In the genomic region with DNA sequence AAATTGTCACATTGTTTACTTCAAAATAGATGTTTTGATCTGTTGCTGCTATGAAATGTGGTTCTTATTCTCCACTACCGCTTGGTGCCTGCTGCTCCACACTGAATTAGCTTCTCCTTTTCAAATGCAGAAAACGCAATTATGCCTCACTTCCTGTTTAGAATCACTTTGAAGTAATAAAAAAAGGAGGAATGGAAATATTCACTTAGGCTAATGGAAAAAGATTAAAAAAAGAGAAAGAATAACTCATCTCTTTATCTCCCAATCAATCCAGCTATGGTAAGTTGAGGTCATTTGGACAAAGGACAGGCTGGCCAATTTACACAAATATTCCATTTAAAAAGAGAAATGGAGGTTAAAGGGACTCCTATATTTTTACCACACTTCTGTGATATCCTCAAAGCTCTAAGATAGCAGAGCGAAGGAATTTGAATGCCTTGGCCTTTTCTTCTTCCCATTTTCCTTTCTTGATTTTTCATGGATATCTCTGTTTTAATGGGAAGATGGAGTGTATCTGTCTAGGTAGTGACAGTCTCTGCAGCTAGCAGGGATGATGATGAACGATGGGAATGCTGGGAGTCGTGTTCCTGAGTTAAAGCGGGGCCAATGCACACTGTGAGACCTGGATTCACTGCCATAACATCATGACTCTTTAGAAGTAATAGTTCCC, we compare ENCODE assay signal across 16 cellular contexts. TPM values are rescaled to one million over a fixed set of nuclear protein-coding genes. Genes with fewer than 3 reads are reported as not detected.
DNase-seq lines count a peak whose midpoint lies in the region; ATAC-seq, FAIRE-seq and TF ChIP-seq lines count a peak whose summit lies in the region.
"Had no signal": no experiment of that assay in that cellular context is flagged by ENCODE, and none has a peak within 500 bp of the region (broad histone marks: within the 10 kb centered on the region; RNA-seq: fewer than 3 reads in every experiment).

No MANE protein-coding gene starts in this region.

- H3K27me3 ChIP-seq in astrocyte (ENCODE audit: insufficient read depth, low read length): no peaks in the 10 kb centered on the region
- H3K27me3 ChIP-seq in dorsolateral prefrontal cortex: no peaks in the 10 kb centered on the region

- H3K9me3 Mint-ChIP-seq in astrocyte (ENCODE audit: unreplicated experiment): no peaks in the 10 kb centered on the region
- H3K9me3 Mint-ChIP-seq in osteocyte (ENCODE audit: unreplicated experiment): no peaks in the 10 kb centered on the region
- H3K9me3 Mint-ChIP-seq: CD14-positive monocyte, naive B cell had no signal

- H3K27ac Mint-ChIP-seq in astrocyte (ENCODE audit: unreplicated experiment) (peak overlapping the region; percentile 86), osteocyte (ENCODE audit: unreplicated experiment) (peak overlapping the region; percentile 89)
- H3K27ac Mint-ChIP-seq: CD14-positive monocyte, naive B cell had no signal

- H3K79me2 ChIP-seq in astrocyte (ENCODE audit: insufficient read depth, low read length): no peaks in the 10 kb centered on the region

- no peaks in the 10 kb centered on the region for H3K36me3 Mint-ChIP-seq in astrocyte (ENCODE audit: low read depth, unreplicated experiment)
- peaks cover 5% of the 10 kb centered on the region for H3K36me3 Mint-ChIP-seq in osteocyte (ENCODE audit: unreplicated experiment)
- H3K36me3 Mint-ChIP-seq: CD14-positive monocyte, naive B cell had no signal

- H3K27ac ChIP-seq in astrocyte (ENCODE audit: low read depth, low read length): peak overlapping the region; percentile 81
- peak overlapping the region in 13 of 59 donors; percentile 0 to 51 (median 25) for H3K27ac ChIP-seq in dorsolateral prefrontal cortex

- intact Hi-C loops in dorsolateral prefrontal cortex (cut with DNase I): no loop called here

- H3K27me3 Mint-ChIP-seq in astrocyte (ENCODE audit: low read depth, unreplicated experiment): no peaks in the 10 kb centered on the region
- H3K27me3 Mint-ChIP-seq in osteocyte (ENCODE audit: unreplicated experiment): no peaks in the 10 kb centered on the region

- H3K36me3 ChIP-seq in astrocyte (ENCODE audit: insufficient read depth, low read length): no peaks in the 10 kb centered on the region

- H3K9ac ChIP-seq in astrocyte (ENCODE audit: low read length): peak overlapping the region; percentile 35

- H4K20me1 ChIP-seq in astrocyte (ENCODE audit: insufficient read depth, low read length): no peaks in the 10 kb centered on the region

- peaks cover 39% of the 10 kb centered on the region for H3K4me1 Mint-ChIP-seq in astrocyte (ENCODE audit: low read depth, unreplicated experiment)
- peaks cover 91% of the 10 kb centered on the region for H3K4me1 Mint-ChIP-seq in osteocyte (ENCODE audit: unreplicated experiment)
- H3K4me1 Mint-ChIP-seq: CD14-positive monocyte, naive B cell had no signal

- FAIRE-seq in astrocyte (lab: Jason Lieb, UNC): no peak
- FAIRE-seq: G401.6 had no signal

- no peaks in the 10 kb centered on the region for H3K9me3 ChIP-seq in astrocyte (ENCODE audit: insufficient read depth, low read depth, low read length)

- H3K4me3 Mint-ChIP-seq in astrocyte (ENCODE audit: unreplicated experiment) (no peak overlapping the region), osteocyte (ENCODE audit: unreplicated experiment) (no peak overlapping the region)
- H3K4me3 Mint-ChIP-seq: CD14-positive monocyte, naive B cell had no signal

- ATAC-seq in GM21576 (IDR thresholded peaks at IDR 0.05; ENCODE audit: unreplicated experiment): no peak
- ATAC-seq: activated CD4-positive, CD25-positive, alpha-beta regulatory T cell treated with anti-CD3 and anti-CD28 coated beads, Interleukin-2, amount 50 U/mL, for 24 hours; stimulated activated naive CD8-positive, alpha-beta T cell treated with anti-CD3 and anti-CD28 coated beads, Interleukin-15, Interleukin-2, amounts not matched to agents 100 U/mL and 50 U/mL, for 24 hours had no signal

- peaks cover 64% of the 10 kb centered on the region for H3K4me1 ChIP-seq in astrocyte (ENCODE audit: insufficient read depth, low read length)

- TF ChIP-seq CTCF in astrocyte (IDR thresholded peaks at IDR 0.05; ENCODE audit: insufficient read depth, low read depth, low read length) (no peak), osteocyte (IDR thresholded peaks at IDR 0.05) (no peak), dorsolateral prefrontal cortex (IDR thresholded peaks at IDR 0.05 in 54 of 56, conservative IDR thresholded peaks at IDR 0.05 in 2 of 56; ENCODE audit: low read depth in 1 of 56, partially characterized antibody in 56 of 56) (no peak)

- H3K4me2 ChIP-seq in astrocyte (ENCODE audit: low read length): peak overlapping the region; percentile 39

- no peak overlapping the region for H2AFZ ChIP-seq in astrocyte (ENCODE audit: low read depth, low read length)

- H3K4me3 ChIP-seq in astrocyte (ENCODE audit: insufficient read depth, low read depth, low read length) (no peak overlapping the region), dorsolateral prefrontal cortex (no peak overlapping the region)

- DNase-seq in ELR (ENCODE audit: low read depth) (peak; percentile 73), NCI-H226 (peak; percentile 34), astrocyte (ENCODE audit: low read depth) (peak; percentile 70), osteocyte (ENCODE audit: extremely low spot score, unreplicated experiment) (no peak), medulla oblongata (ENCODE audit: extremely low spot score) (no peak), dorsolateral prefrontal cortex (no peak), cerebellar nuclear complex (lab: John Stamatoyannopoulos, UW) (no peak)
- DNase-seq: foreskin melanocyte; naive B cell; NCI-H774; stimulated activated naive CD8-positive, alpha-beta T cell treated with anti-CD3 and anti-CD28 coated beads, Interleukin-15, Interleukin-2, amounts not matched to agents 100 U/mL and 50 U/mL, for 24 hours had no signal

RNA-seq across cellular contexts. Expression of gene RGS5, which starts 35.7 kb away (rescaled TPM):
- 16.5 and 24.1 TPM in 2 replicates for total RNA-seq in astrocyte
- 155 and 187 TPM in 2 replicates for total RNA-seq in osteocyte
- total RNA-seq in dorsolateral prefrontal cortex: 100 to 1,000 TPM in 110 of 120 experiments, 10 to 100 TPM in 10; 83.0 to 285 (median 140) TPM
- total RNA-seq: HT-29 had no signal

Comparison
In these comparisons a context has a peak if more than half of its experiments do, and no peak if none do; other contexts are left out.
1. DNase-seq: peak in ELR (single experiment), NCI-H226 (single experiment) and astrocyte (single experiment); none in osteocyte (single experiment), medulla oblongata (single experiment), dorsolateral prefrontal cortex (0 of 10) and cerebellar nuclear complex (0 of 2).